Comparison of ENCODE assay signal across 15 cellular contexts in genomic region chr4:153731239-153731638, GRCh38. TPM values are rescaled to one million over a fixed set of nuclear protein-coding genes. Genes with fewer than 3 reads are reported as not detected.
DNase-seq lines count a peak whose midpoint lies in the region; ATAC-seq and TF ChIP-seq lines count a peak whose summit lies in the region.
"Had no signal": no experiment of that assay in that cellular context is flagged by ENCODE, and none has a peak within 500 bp of the region (broad histone marks: within the 10 kb centered on the region; RNA-seq: fewer than 3 reads in every experiment).

No MANE protein-coding gene starts in this region.

- no peak overlapping the region for H3K9ac ChIP-seq in neural progenitor cell

- H4K20me1 ChIP-seq in neural progenitor cell (ENCODE audit: low read depth): no peaks in the 10 kb centered on the region

- intact Hi-C loops in activated T-helper 2 cell treated with anti-CD3 and anti-CD28 coated beads, Interferon-gamma antibody, Interleukin-2, Interleukin-4, amounts not matched to agents 10 μg/mL and 5 μg/mL and 100 μg/mL, durations not matched to agents 14 hours and 24 hours and 36 hours (cut with micrococcal nuclease): no loop called here

- H3K27me3 ChIP-seq in neural progenitor cell: no peaks in the 10 kb centered on the region

- no peaks in the 10 kb centered on the region for H3F3A ChIP-seq in neural progenitor cell (ENCODE audit: low read depth)

- H3K9me3 Mint-ChIP-seq in neural progenitor cell: peaks cover under 1% of the 10 kb centered on the region
- H3K9me3 Mint-ChIP-seq in activated T-helper 2 cell treated with anti-CD3 and anti-CD28 coated beads, Interferon-gamma antibody, Interleukin-2, Interleukin-4, amounts not matched to agents 10 μg/mL and 5 μg/mL and 100 μg/mL, durations not matched to agents 14 hours and 24 hours and 36 hours: no peaks in the 10 kb centered on the region
- H3K9me3 Mint-ChIP-seq: naive thymus-derived CD8-positive, alpha-beta T cell; stimulated activated naive B cell treated with anti-CD40 and anti-IgM and Interleukin-4, amounts not matched to agents 10 μg/mL and 1 μg/mL and 100 μg/mL, for 72 hours had no signal

- no peak overlapping the region for H3K27ac ChIP-seq in neural progenitor cell

- no peaks in the 10 kb centered on the region for H3K36me3 ChIP-seq in neural progenitor cell

- no peaks in the 10 kb centered on the region for H3K4me1 ChIP-seq in neural progenitor cell

- no peak overlapping the region for H3K4me2 ChIP-seq in neural progenitor cell

- H2AFZ ChIP-seq in neural progenitor cell (replicated peaks): no peak overlapping the region

- no peaks in the 10 kb centered on the region for H3K9me3 ChIP-seq in neural progenitor cell (ENCODE audit: low read depth)

- ATAC-seq in HG03442 (IDR thresholded peaks at IDR 0.05; ENCODE audit: unreplicated experiment): no peak
- ATAC-seq in HG03342 (IDR thresholded peaks at IDR 0.05; ENCODE audit: unreplicated experiment): no peak
- ATAC-seq in esophagus mucosa: no peak
- ATAC-seq: naive thymus-derived CD8-positive, alpha-beta T cell; Right ventricle myocardium inferior; stimulated activated naive B cell treated with anti-CD40 and anti-IgM and Interleukin-4, amounts not matched to agents 10 μg/mL and 1 μg/mL and 100 μg/mL, for 72 hours had no signal

- H3K27ac Mint-ChIP-seq in neural progenitor cell: peak overlapping the region; percentile 27
- H3K27ac Mint-ChIP-seq in activated T-helper 2 cell treated with anti-CD3 and anti-CD28 coated beads, Interferon-gamma antibody, Interleukin-2, Interleukin-4, amounts not matched to agents 10 μg/mL and 5 μg/mL and 100 μg/mL, durations not matched to agents 14 hours and 24 hours and 36 hours: no peak overlapping the region
- H3K27ac Mint-ChIP-seq: stimulated activated naive B cell treated with anti-CD40 and anti-IgM and Interleukin-4, amounts not matched to agents 10 μg/mL and 1 μg/mL and 100 μg/mL, for 72 hours had no signal

- H3K79me2 ChIP-seq in neural progenitor cell (ENCODE audit: low read depth): no peaks in the 10 kb centered on the region

- DNase-seq in Daoy (ENCODE audit: low read depth) (peak; percentile 85), MV-4-11 (lab: John Stamatoyannopoulos, UW) (peak; percentile 79), cardiac fibroblast (ENCODE audit: low read depth in 2 of 2) (peak; percentile 81 to 86), neural progenitor cell (ENCODE audit: low spot score) (no peak)
- no peak for DNase-seq in activated T-helper 2 cell treated with anti-CD3 and anti-CD28 coated beads, Interferon-gamma antibody, Interleukin-2, Interleukin-4, amounts not matched to agents 10 μg/mL and 5 μg/mL and 100 μg/mL, durations not matched to agents 14 hours and 24 hours and 36 hours (ENCODE audit: low spot score)
- DNase-seq: activated effector memory CD4-positive, alpha-beta T cell treated with Interleukin-2 at 50 U/mL for 16 hours; DMS53; effector CD8-positive, alpha-beta T cell; naive thymus-derived CD8-positive, alpha-beta T cell; stimulated activated CD4-positive, alpha-beta T cell treated with anti-CD3 and anti-CD28 coated beads, Interleukin-15, amount 100 ng/mL, for 24 hours; stimulated activated naive B cell treated with anti-CD40 and anti-IgM and Interleukin-4, amounts not matched to agents 10 μg/mL and 1 μg/mL and 100 μg/mL, for 72 hours had no signal

- H3K4me3 ChIP-seq in cardiac fibroblast (replicated peaks in 1 of 2; ENCODE audit: low read depth in 2 of 2, low read length in 2 of 2): no peak overlapping the region
- no peak overlapping the region for H3K4me3 ChIP-seq in neural progenitor cell

- no peak overlapping the region for H3K4me3 Mint-ChIP-seq in neural progenitor cell
- H3K4me3 Mint-ChIP-seq in activated T-helper 2 cell treated with anti-CD3 and anti-CD28 coated beads, Interferon-gamma antibody, Interleukin-2, Interleukin-4, amounts not matched to agents 10 μg/mL and 5 μg/mL and 100 μg/mL, durations not matched to agents 14 hours and 24 hours and 36 hours (ENCODE audit: low read depth): no peak overlapping the region
- H3K4me3 Mint-ChIP-seq: naive thymus-derived CD8-positive, alpha-beta T cell; stimulated activated naive B cell treated with anti-CD40 and anti-IgM and Interleukin-4, amounts not matched to agents 10 μg/mL and 1 μg/mL and 100 μg/mL, for 72 hours had no signal

- H3K4me1 Mint-ChIP-seq in neural progenitor cell: no peaks in the 10 kb centered on the region
- peaks cover 22% of the 10 kb centered on the region for H3K4me1 Mint-ChIP-seq in activated T-helper 2 cell treated with anti-CD3 and anti-CD28 coated beads, Interferon-gamma antibody, Interleukin-2, Interleukin-4, amounts not matched to agents 10 μg/mL and 5 μg/mL and 100 μg/mL, durations not matched to agents 14 hours and 24 hours and 36 hours (ENCODE audit: low read depth)

- peaks cover 16% of the 10 kb centered on the region for H3K36me3 Mint-ChIP-seq in neural progenitor cell
- H3K36me3 Mint-ChIP-seq in activated T-helper 2 cell treated with anti-CD3 and anti-CD28 coated beads, Interferon-gamma antibody, Interleukin-2, Interleukin-4, amounts not matched to agents 10 μg/mL and 5 μg/mL and 100 μg/mL, durations not matched to agents 14 hours and 24 hours and 36 hours (ENCODE audit: low read depth): no peaks in the 10 kb centered on the region
- H3K36me3 Mint-ChIP-seq: naive thymus-derived CD8-positive, alpha-beta T cell; stimulated activated naive B cell treated with anti-CD40 and anti-IgM and Interleukin-4, amounts not matched to agents 10 μg/mL and 1 μg/mL and 100 μg/mL, for 72 hours had no signal

- TF ChIP-seq CTCF in cardiac fibroblast (IDR thresholded peaks at IDR 0.05; ENCODE audit: low read depth, low read length) (no peak), neural progenitor cell (IDR thresholded peaks at IDR 0.05) (no peak)

- H3K27me3 Mint-ChIP-seq in neural progenitor cell (ENCODE audit: insufficient read depth, low read depth): peaks cover 3% of the 10 kb centered on the region
- H3K27me3 Mint-ChIP-seq in activated T-helper 2 cell treated with anti-CD3 and anti-CD28 coated beads, Interferon-gamma antibody, Interleukin-2, Interleukin-4, amounts not matched to agents 10 μg/mL and 5 μg/mL and 100 μg/mL, durations not matched to agents 14 hours and 24 hours and 36 hours (ENCODE audit: low read depth): peaks cover 59% of the 10 kb centered on the region
- H3K27me3 Mint-ChIP-seq: stimulated activated naive B cell treated with anti-CD40 and anti-IgM and Interleukin-4, amounts not matched to agents 10 μg/mL and 1 μg/mL and 100 μg/mL, for 72 hours had no signal

RNA-seq across cellular contexts. Expression of gene RNF175, which starts 28.6 kb away (rescaled TPM):
- not detected in 2 replicates for total RNA-seq in Daoy (2014; rRNA removed; shearing (Covaris generic))
- 25.1 and 34.6 TPM in 2 replicates for total RNA-seq in neural progenitor cell (ENCODE audit: low replicate concordance)
- not detected for total RNA-seq in esophagus mucosa
- not detected in 2 replicates for total RNA-seq in activated T-helper 2 cell treated with anti-CD3 and anti-CD28 coated beads, Interferon-gamma antibody, Interleukin-2, Interleukin-4, amounts not matched to agents 10 μg/mL and 5 μg/mL and 100 μg/mL, durations not matched to agents 14 hours and 24 hours and 36 hours

RNA-seq across cellular contexts. Expression of gene TLR2, which starts 47.2 kb away (rescaled TPM):
- not detected in 2 replicates for total RNA-seq in Daoy (2014; rRNA removed; shearing (Covaris generic))
- 0.22 and 0.34 TPM in 2 replicates for total RNA-seq in neural progenitor cell (ENCODE audit: low replicate concordance)
- 7.0 TPM for total RNA-seq in esophagus mucosa
- 0.25 and 1.1 TPM in 2 replicates for total RNA-seq in activated T-helper 2 cell treated with anti-CD3 and anti-CD28 coated beads, Interferon-gamma antibody, Interleukin-2, Interleukin-4, amounts not matched to agents 10 μg/mL and 5 μg/mL and 100 μg/mL, durations not matched to agents 14 hours and 24 hours and 36 hours

RNA-seq across cellular contexts. Expression of gene SFRP2, which starts 57.6 kb away (rescaled TPM):
- total RNA-seq in Daoy (2014; rRNA removed; shearing (Covaris generic)): not detected in 2 replicates
- total RNA-seq in neural progenitor cell (ENCODE audit: low replicate concordance): 86.1 and 123 TPM in 2 replicates
- 4.7 TPM for total RNA-seq in esophagus mucosa
- not detected in 2 replicates for total RNA-seq in activated T-helper 2 cell treated with anti-CD3 and anti-CD28 coated beads, Interferon-gamma antibody, Interleukin-2, Interleukin-4, amounts not matched to agents 10 μg/mL and 5 μg/mL and 100 μg/mL, durations not matched to agents 14 hours and 24 hours and 36 hours
- total RNA-seq: naive thymus-derived CD8-positive, alpha-beta T cell; Right ventricle myocardium inferior had no signal

Comparison
In these comparisons a context has a peak if more than half of its experiments do, and no peak if none do; other contexts are left out.
1. DNase-seq: peak in Daoy (single experiment), MV-4-11 (single experiment) and cardiac fibroblast (2 of 2); none in neural progenitor cell (single experiment) and activated T-helper 2 cell treated with anti-CD3 and anti-CD28 coated beads, Interferon-gamma antibody, Interleukin-2, Interleukin-4, amounts not matched to agents 10 μg/mL and 5 μg/mL and 100 μg/mL, durations not matched to agents 14 hours and 24 hours and 36 hours (single experiment).
2. RNA of gene RNF175, which starts 28.6 kb away (total RNA-seq): 25.1 to 34.6 TPM in neural progenitor cell; not detected in Daoy, not detected in esophagus mucosa (single experiment) and not detected in activated T-helper 2 cell treated with anti-CD3 and anti-CD28 coated beads, Interferon-gamma antibody, Interleukin-2, Interleukin-4, amounts not matched to agents 10 μg/mL and 5 μg/mL and 100 μg/mL, durations not matched to agents 14 hours and 24 hours and 36 hours; every median in the first group is over 10 times any median in the second.
3. RNA of gene SFRP2, which starts 57.6 kb away (total RNA-seq): 86.1 to 123 TPM in neural progenitor cell; 4.7 TPM in esophagus mucosa (single experiment), not detected in Daoy and not detected in activated T-helper 2 cell treated with anti-CD3 and anti-CD28 coated beads, Interferon-gamma antibody, Interleukin-2, Interleukin-4, amounts not matched to agents 10 μg/mL and 5 μg/mL and 100 μg/mL, durations not matched to agents 14 hours and 24 hours and 36 hours; every median in the first group is over 10 times any median in the second.